ENCODE assay signal across 18 cellular contexts in genomic region chr2:128552806-128553551, GRCh38.
DNase-seq lines count a peak whose midpoint lies in the region; ATAC-seq, FAIRE-seq and TF ChIP-seq lines count a peak whose summit lies in the region.
"Had no signal": no experiment of that assay in that cellular context is flagged by ENCODE, and none has a peak within 500 bp of the region (broad histone marks: within the 10 kb centered on the region; RNA-seq: fewer than 3 reads in every experiment).

No MANE protein-coding gene starts in this region.

- H2BK12ac ChIP-seq in H1 (ENCODE audit: low read depth, low read length) = peak overlapping the region; percentile 94; the same call in 1 of the 2 replicates

- TF ChIP-seq CTCF in right lobe of liver (IDR thresholded peaks at IDR 0.05) = no peak
- no peak for TF ChIP-seq CTCF in HepG2 (CRISPR knock-in tag; IDR thresholded peaks at IDR 0.05)
- no peak for TF ChIP-seq CTCF in H1 (IDR thresholded peaks at IDR 0.05; ENCODE audit: control extremely low read depth in 1 of 3, insufficient read depth in 1 of 3, low read depth in 1 of 3, low read length in 3 of 3)
- TF ChIP-seq CTCF in thyroid gland (IDR thresholded peaks at IDR 0.05) = no peak

- no peaks in the 10 kb centered on the region for H3K23me2 ChIP-seq in H1 (ENCODE audit: low read depth, low read length)

- no peak overlapping the region for H4K5ac ChIP-seq in H1 (ENCODE audit: insufficient read length, low read depth, low read length)

- H3K27ac ChIP-seq in right lobe of liver (no peak overlapping the region), HepG2 (ENCODE audit: extremely low read length, insufficient read depth, low read length) (no peak overlapping the region), H1 (ENCODE audit: low read depth, low read length) (no peak overlapping the region), thyroid gland (no peak overlapping the region), aorta (ENCODE audit: low read depth in 1 of 2, low read length in 2 of 2) (no peak overlapping the region)
- H3K27ac ChIP-seq: PC-9 had no signal

- POLR2A ChIA-PET in HepG2 (lab: Yijun Ruan, JAX) = no interaction called here
- POLR2A ChIA-PET in H1 (lab: Charles Lee; ENCODE audit: partially characterized antibody) = no interaction called here

- H3K56ac ChIP-seq in H1 (replicated peaks; ENCODE audit: insufficient read length, low read depth, low read length) = no peak overlapping the region

- H4K8ac ChIP-seq in H1 (ENCODE audit: extremely low read depth, insufficient read depth, low read length) = no peak overlapping the region

- H3K36me3 ChIP-seq in right lobe of liver (no peaks in the 10 kb centered on the region), HepG2 (replicated peaks in 1 of 2; ENCODE audit: control insufficient read depth in 1 of 2, insufficient read depth in 2 of 2, low read length in 2 of 2) (no peaks in the 10 kb centered on the region), H1 (ENCODE audit: control insufficient read depth in 2 of 4, insufficient read depth in 4 of 4, low read length in 3 of 4) (no peaks in the 10 kb centered on the region), thyroid gland (no peaks in the 10 kb centered on the region), aorta (ENCODE audit: control insufficient read depth in 1 of 2, insufficient read depth in 2 of 2, low read length in 1 of 2) (no peaks in the 10 kb centered on the region)
- H3K36me3 ChIP-seq: BE2C, HAP-1 had no signal

- H3K23ac ChIP-seq in H1 (ENCODE audit: insufficient read length) = no peak overlapping the region

- DNase-seq in right lobe of liver = peak in 1 of 3 donors; percentile 50
- DNase-seq in HepG2 (ENCODE audit: low spot score) = no peak
- DNase-seq in H1 (ENCODE audit: low read depth in 1 of 2, low spot score in 2 of 2) = no peak
- DNase-seq in iris pigment epithelial cell (ENCODE audit: low read depth) = peak; percentile 18
- peak; percentile 45 to 46 for DNase-seq in thyroid gland
- DNase-seq in aorta = no peak
- no peak for DNase-seq in midbrain (lab: John Stamatoyannopoulos, UW)
- no peak for DNase-seq in GM19238 (ENCODE audit: insufficient read length, low spot score)
- DNase-seq: ACHN; BE2C; CD8-positive, alpha-beta memory T cell; NCI-H1417; NCI-H1930; NCI-H2171; NCI-H446 treated with DMSO at 0.1 percent for 48 hours; NCI-H748 treated with DMSO at 0.1 percent for 48 hours; PC-9 had no signal

- no peaks in the 10 kb centered on the region for H3K79me1 ChIP-seq in H1 (ENCODE audit: low read depth, low read length)

- H4K20me1 ChIP-seq in HepG2 (ENCODE audit: insufficient read depth, low read length) (no peaks in the 10 kb centered on the region), H1 (replicated peaks in 1 of 2; ENCODE audit: control insufficient read depth in 1 of 2, insufficient read depth in 2 of 2, low read length in 2 of 2) (no peaks in the 10 kb centered on the region)

- H2AK5ac ChIP-seq in H1 (ENCODE audit: low read depth, low read length) = no peak overlapping the region

- TF ChIP-seq RAD21 in HepG2 (CRISPR knock-in tag; IDR thresholded peaks at IDR 0.05) (no peak), H1 (IDR thresholded peaks at IDR 0.05 in 1 of 2, conservative IDR thresholded peaks at IDR 0.05 in 1 of 2; ENCODE audit: low read depth in 2 of 2, low read length in 2 of 2) (no peak)

- peaks cover 0 to 5% (median 0%) of the 10 kb centered on the region in 4 donors for H3K4me1 ChIP-seq in right lobe of liver
- H3K4me1 ChIP-seq in HepG2 (ENCODE audit: insufficient read depth, low read length) = no peaks in the 10 kb centered on the region; the same call in 1 of the 2 replicates
- peaks cover 0 to 8% (median 0%) of the 10 kb centered on the region in 4 experiments; a peak in 2 of 7 replicates for H3K4me1 ChIP-seq in H1 (replicated peaks in 1 of 4; ENCODE audit: control insufficient read depth in 3 of 4, insufficient read depth in 4 of 4, low read length in 3 of 4)
- H3K4me1 ChIP-seq in thyroid gland = no peaks in the 10 kb centered on the region
- no peaks in the 10 kb centered on the region for H3K4me1 ChIP-seq in aorta (ENCODE audit: control insufficient read depth in 1 of 2, insufficient read depth in 2 of 2, low read length in 2 of 2)
- H3K4me1 ChIP-seq: BE2C, HAP-1 had no signal

- no peak overlapping the region for H2BK20ac ChIP-seq in H1 (ENCODE audit: low read length)

- no TSS peak for BruUV-seq in HepG2 (replicated peaks; lab: Mats Ljungman, UMichigan)

- TF ChIP-seq POLR2A in right lobe of liver (IDR thresholded peaks at IDR 0.05) = no peak
- TF ChIP-seq POLR2A in HepG2 (IDR thresholded peaks at IDR 0.05; ENCODE audit: insufficient read depth in 1 of 2, low read depth in 2 of 2, low read length in 2 of 2) = no peak
- TF ChIP-seq POLR2A in H1 (IDR thresholded peaks at IDR 0.05; ENCODE audit: control extremely low read depth in 1 of 2, low read depth in 2 of 2, low read length in 2 of 2) = no peak
- TF ChIP-seq POLR2A in thyroid gland (IDR thresholded peaks at IDR 0.05) = no peak

- H4K91ac ChIP-seq in H1 (replicated peaks; ENCODE audit: insufficient read length, low read length) = no peak overlapping the region

- CTCF ChIA-PET in HepG2 (lab: Yijun Ruan, JAX; ENCODE audit: low intra/inter-chr PET ratio, low total read pairs) = no interaction called here
- CTCF ChIA-PET in H1 (lab: Charles Lee; ENCODE audit: partially characterized antibody) = interaction anchor here (1.5 kb wide), 1 partner anchor 10 kb away, joined by 3 read pairs; no protein-coding TSS in a partner anchor

- H3K4me2 ChIP-seq in HepG2 (ENCODE audit: low read depth, low read length) (no peak overlapping the region), H1 (ENCODE audit: insufficient read depth in 1 of 2, low read depth in 2 of 2, low read length in 2 of 2) (no peak overlapping the region)
- H3K4me2 ChIP-seq: PC-9 had no signal

- TF ChIP-seq EP300 in HepG2 (IDR thresholded peaks at IDR 0.05; ENCODE audit: low read depth in 2 of 2, low read length in 2 of 2) (no peak), HepG2 (CRISPR knock-in tag; IDR thresholded peaks at IDR 0.05; ENCODE audit: borderline replicate concordance) (no peak), H1 (IDR thresholded peaks at IDR 0.05; ENCODE audit: borderline replicate concordance in 1 of 2, low read depth in 2 of 2, low read length in 2 of 2) (no peak)

- no peak for FAIRE-seq in HepG2 (lab: Jason Lieb, UNC)
- no peak for FAIRE-seq in H1 (lab: Jason Lieb, UNC)

- H3K27me3 ChIP-seq in right lobe of liver (no peaks in the 10 kb centered on the region), HepG2 (ENCODE audit: control insufficient read depth in 1 of 2, insufficient read depth in 2 of 2, low read length in 2 of 2) (peaks cover 0 to 61% of the 10 kb centered on the region in 2 experiments; a peak in 3 of 5 replicates), H1 (replicated peaks in 1 of 4; ENCODE audit: control insufficient read depth in 3 of 4, extremely low read depth in 1 of 4, insufficient read depth in 3 of 4, low read length in 3 of 4) (no peaks in the 10 kb centered on the region), thyroid gland (no peaks in the 10 kb centered on the region), aorta (ENCODE audit: control insufficient read depth in 1 of 2, insufficient read depth in 2 of 2, low read length in 1 of 2) (no peaks in the 10 kb centered on the region)
- H3K27me3 ChIP-seq: BE2C had no signal

- in situ Hi-C loops in HepG2 (cut with HindIII; ENCODE audit: extremely low pct_ligation_motif_present, low pct_unique_long_range_greater_than_20kb) = no loop called here

- intact Hi-C loops in right lobe of liver (cut with DNase I) (no loop called here), HepG2 (cut with micrococcal nuclease; ENCODE audit: unreplicated experiment) (no loop called here), thyroid gland (cut with DNase I) (no loop called here), aorta (cut with DNase I) (no loop called here)

- H3K9ac ChIP-seq in HepG2 (ENCODE audit: insufficient read depth, low read depth, low read length) (no peak overlapping the region), H1 (replicated peaks in 1 of 4; ENCODE audit: extremely low read depth in 1 of 4, low read depth in 3 of 4, low read length in 3 of 4) (no peak overlapping the region)

- 28% methylated on average over 2 of the region's 11 CpGs for WGBS in right lobe of liver (ENCODE audit: insufficient coverage, low coverage, low lambda C conversion rate, missing lambda C conversion rate)
- WGBS in HepG2 (ENCODE audit: low lambda C conversion rate) = 30% methylated on average over 10 of the region's 11 CpGs
- WGBS in H1 (ENCODE audit: extremely low coverage in 1 of 2, insufficient coverage in 1 of 2, insufficient read length in 1 of 2, insufficient replicate concordance in 2 of 2, low coverage in 1 of 2, low lambda C conversion rate in 2 of 2, missing lambda C conversion rate in 1 of 2), 2 experiments = 97% methylated on average over 10 of the region's 11 CpGs; no CpG with 5 or more reads in 1 of the 2 experiments
- 67 to 73% methylated on average over 8 to 10 of the region's 11 CpGs for WGBS in thyroid gland, 2 donors
- 74% methylated on average over 11 of the region's 11 CpGs for WGBS in aorta, 2 donors

- H3K79me2 ChIP-seq in HepG2 (ENCODE audit: insufficient read depth, low read length) (no peaks in the 10 kb centered on the region), H1 (ENCODE audit: control insufficient read depth in 1 of 2, insufficient read depth in 2 of 2, low read length in 2 of 2) (no peaks in the 10 kb centered on the region)

- H3K9me3 ChIP-seq in right lobe of liver = no peaks in the 10 kb centered on the region
- no peaks in the 10 kb centered on the region for H3K9me3 ChIP-seq in HepG2 (ENCODE audit: low read length)
- no peaks in the 10 kb centered on the region; a peak in 2 of 4 replicates for H3K9me3 ChIP-seq in H1 (ENCODE audit: insufficient read depth in 2 of 2, low read depth in 1 of 2, low read length in 1 of 2)
- no peaks in the 10 kb centered on the region for H3K9me3 ChIP-seq in thyroid gland
- no peaks in the 10 kb centered on the region for H3K9me3 ChIP-seq in aorta (ENCODE audit: control insufficient read depth, low read length)
- H3K9me3 ChIP-seq: BE2C, HAP-1 had no signal

- no peak overlapping the region for H3K4ac ChIP-seq in H1 (replicated peaks; ENCODE audit: insufficient read length, low read depth, low read length)

- no peak overlapping the region for H2BK120ac ChIP-seq in H1 (replicated peaks; ENCODE audit: low read depth, low read length)

- no peak overlapping the region for H2BK15ac ChIP-seq in H1 (ENCODE audit: low read length)

- H3K18ac ChIP-seq in H1 (ENCODE audit: extremely low read depth, low read length) = no peak overlapping the region

- ATAC-seq in right lobe of liver (peak in 3 of 4 donors; percentile 42 to 67 (median 56)), HepG2 (no peak), aorta (ENCODE audit: low FRiP score) (no peak)

- H3K14ac ChIP-seq in H1 (ENCODE audit: insufficient read length) = no peak overlapping the region

- H2BK5ac ChIP-seq in H1 (ENCODE audit: low read depth, low read length) = no peak overlapping the region

- H2AFZ ChIP-seq in HepG2 (ENCODE audit: low read length) (no peak overlapping the region), H1 (ENCODE audit: low read length) (no peak overlapping the region)
- H2AFZ ChIP-seq: PC-9 had no signal

- H3K4me3 ChIP-seq in right lobe of liver = no peak overlapping the region
- H3K4me3 ChIP-seq in HepG2 (replicated peaks in 1 of 3; ENCODE audit: insufficient read depth in 1 of 3, low read depth in 2 of 3, low read length in 3 of 3) = no peak overlapping the region
- no peak overlapping the region for H3K4me3 ChIP-seq in H1 (ENCODE audit: extremely low read depth in 1 of 4, insufficient read depth in 2 of 4, low read depth in 3 of 4, low read length in 4 of 4)
- no peak overlapping the region for H3K4me3 ChIP-seq in thyroid gland (replicated peaks in 1 of 3)
- H3K4me3 ChIP-seq in aorta (ENCODE audit: low read length in 2 of 2) = no peak overlapping the region
- H3K4me3 ChIP-seq: HAP-1, PC-9 had no signal

Comparison
In these comparisons a context has a peak if more than half of its experiments do, and no peak if none do; other contexts are left out.
1. ATAC-seq: peak in right lobe of liver (3 of 4); none in HepG2 (single experiment) and aorta (single experiment).
2. DNase-seq: peak in iris pigment epithelial cell (single experiment) and thyroid gland (2 of 2); none in HepG2 (single experiment), H1 (0 of 2), aorta (0 of 2), midbrain (single experiment) and GM19238 (single experiment).